In the genomic region with DNA sequence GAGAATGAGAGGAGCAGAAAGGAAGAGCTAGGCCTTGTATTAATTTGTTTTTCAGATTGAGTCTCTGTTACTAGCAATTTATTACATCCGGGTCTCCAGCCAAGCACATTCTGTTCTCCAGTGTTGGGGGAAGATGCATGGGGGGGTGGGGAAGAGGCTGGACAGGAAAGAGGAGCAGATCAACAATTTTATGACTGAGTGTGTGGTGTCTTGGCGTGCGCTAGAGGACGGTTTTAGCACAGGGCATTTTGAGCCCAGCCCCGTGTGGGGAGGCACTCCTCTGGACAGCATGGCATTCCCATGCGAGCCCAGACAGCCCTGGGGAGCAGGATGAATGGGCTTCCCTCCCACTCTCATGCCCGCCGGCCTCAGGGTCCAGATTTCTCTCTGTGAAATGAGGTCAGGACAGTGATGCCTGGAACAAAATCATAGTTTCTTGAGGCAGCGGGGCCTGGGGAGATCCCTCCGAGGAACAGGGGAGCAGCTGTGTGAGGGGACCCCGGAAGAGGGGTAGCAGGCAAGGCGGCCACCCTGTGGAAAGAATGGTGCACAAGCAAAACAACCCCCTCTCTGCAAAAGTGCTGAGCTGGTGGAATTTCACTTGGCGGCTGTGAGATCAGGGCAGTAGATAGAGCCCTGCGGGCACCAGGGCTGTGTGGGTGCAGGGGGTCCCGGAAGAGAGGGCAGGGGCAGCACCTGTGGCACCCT, we compare ENCODE assay signal across 12 cellular contexts. TPM values are rescaled to one million over a fixed set of nuclear protein-coding genes. Genes with fewer than 3 reads are reported as not detected.
A peak's percentile ranks its signal among the peaks of the same experiment; 100 is the strongest.
DNase-seq lines count a peak whose midpoint lies in the region; FAIRE-seq and TF ChIP-seq lines count a peak whose summit lies in the region.
"Had no signal": no experiment of that assay in that cellular context is flagged by ENCODE, and none has a peak within 500 bp of the region (broad histone marks: within the 10 kb centered on the region; RNA-seq: fewer than 3 reads in every experiment).

No MANE protein-coding gene starts in this region.

- H3F3A ChIP-seq in SK-N-SH (replicated peaks; ENCODE audit: insufficient read depth): no peaks in the 10 kb centered on the region

- no peaks in the 10 kb centered on the region for H4K20me1 ChIP-seq in SK-N-SH (ENCODE audit: insufficient read depth)

- no peaks in the 10 kb centered on the region for H3K27me3 ChIP-seq in SK-N-SH (ENCODE audit: insufficient read depth)
- H3K27me3 ChIP-seq: SJSA1 had no signal

- H3K4me3 Mint-ChIP-seq in chondrocyte (ENCODE audit: unreplicated experiment): no peak overlapping the region

- in situ Hi-C loops in ACHN (cut with HindIII; ENCODE audit: low pct_ligation_motif_present, low pct_unique_long_range_greater_than_20kb, low sequenced_read_pairs): no loop called here

- H3K4me1 ChIP-seq in kidney (ENCODE audit: control insufficient read depth in 1 of 2, insufficient read depth in 1 of 2, low read depth in 1 of 2, low read length in 2 of 2): peaks cover 73% of the 10 kb centered on the region in 2 donors
- peaks cover 0 to 30% of the 10 kb centered on the region in 2 experiments; a peak in 1 of 4 replicates for H3K4me1 ChIP-seq in SK-N-SH (ENCODE audit: control insufficient read depth in 1 of 2, insufficient read depth in 2 of 2, low read depth in 1 of 2, low read length in 1 of 2)

- H3K27me3 Mint-ChIP-seq in chondrocyte (ENCODE audit: low read depth): no peaks in the 10 kb centered on the region

- no peaks in the 10 kb centered on the region for H3K9me2 ChIP-seq in SK-N-SH

- no peak overlapping the region for H3K4me2 ChIP-seq in SK-N-SH

- H2AFZ ChIP-seq in SK-N-SH (ENCODE audit: low read depth): no peak overlapping the region

- H3K4me1 Mint-ChIP-seq in chondrocyte (ENCODE audit: low read depth): peaks cover 10% of the 10 kb centered on the region

- H3K79me2 ChIP-seq in SK-N-SH (ENCODE audit: insufficient read depth): no peaks in the 10 kb centered on the region; the same call in 1 of the 2 replicates

- peak overlapping the region; percentile 38 for H3K27ac Mint-ChIP-seq in chondrocyte (ENCODE audit: unreplicated experiment)

- DNase-seq in ELR (ENCODE audit: low read depth) (peak; percentile 24), chondrocyte (ENCODE audit: low spot score) (peak; percentile 72), kidney (peak; percentile 90), retina (peak; percentile 60), SK-N-SH (no peak), DMS53 (lab: John Stamatoyannopoulos, UW) (no peak), ACHN (no peak)
- DNase-seq in stimulated activated CD4-positive, alpha-beta T cell treated with anti-CD3 and anti-CD28 coated beads, Interleukin-2, amount 100 ng/mL, for 48 hours: no peak
- DNase-seq: NCI-H1092; stimulated activated naive CD4-positive, alpha-beta T cell treated with Interleukin-2 at 50 U/mL for 16 hours had no signal

- H3K9me3 Mint-ChIP-seq in chondrocyte (ENCODE audit: low read depth): no peaks in the 10 kb centered on the region

- TF ChIP-seq CTCF in chondrocyte (IDR thresholded peaks at IDR 0.05) (no peak), kidney (IDR thresholded peaks at IDR 0.05; ENCODE audit: borderline replicate concordance, extremely low read depth, insufficient read depth) (no peak), SK-N-SH (IDR thresholded peaks at IDR 0.05) (no peak)

- intact Hi-C loops in kidney (cut with DNase I): no loop called here

- FAIRE-seq in kidney (lab: Jason Lieb, UNC): no peak
- FAIRE-seq: endometrium had no signal

- 82% methylated on average over 14 of the region's 15 CpGs for WGBS in SK-N-SH (ENCODE audit: low lambda C conversion rate)

- H3K27ac ChIP-seq in kidney (ENCODE audit: low read depth in 2 of 2, low read length in 2 of 2) (peak overlapping the region; percentile 38 to 71), SK-N-SH (ENCODE audit: low read depth in 2 of 2, low read length in 1 of 2) (no peak overlapping the region)
- H3K27ac ChIP-seq: SJSA1 had no signal

- CTCF ChIA-PET in SK-N-SH (lab: Yijun Ruan, JAX): interaction anchor here (1.0 kb wide), 1 partner anchor 63 kb away, joined by 4 read pairs; no protein-coding TSS in a partner anchor

- peak overlapping the region in 1 of 2 donors; percentile 78 for H3K9ac ChIP-seq in kidney (ENCODE audit: low read length in 2 of 2)
- no peak overlapping the region for H3K9ac ChIP-seq in SK-N-SH

- POLR2A ChIA-PET in SK-N-SH (lab: Yijun Ruan, JAX): no interaction called here

- TF ChIP-seq EP300 in SK-N-SH (IDR thresholded peaks at IDR 0.05; ENCODE audit: borderline replicate concordance in 1 of 2, low read depth in 1 of 2, low read length in 1 of 2): no peak

- H3K4me3 ChIP-seq in kidney (ENCODE audit: low read length in 2 of 2) (peak overlapping the region in 1 of 2 donors; percentile 26), SK-N-SH (ENCODE audit: low read depth in 2 of 2, low read length in 1 of 2) (no peak overlapping the region)
- H3K4me3 ChIP-seq: SJSA1 had no signal

- H3K36me3 Mint-ChIP-seq in chondrocyte (ENCODE audit: low read depth): no peaks in the 10 kb centered on the region

- no peak for TF ChIP-seq RAD21 in SK-N-SH (IDR thresholded peaks at IDR 0.05; ENCODE audit: low read length)

- H3K9me3 ChIP-seq in kidney (ENCODE audit: control insufficient read depth in 1 of 2, low read length in 2 of 2): no peaks in the 10 kb centered on the region
- no peaks in the 10 kb centered on the region for H3K9me3 ChIP-seq in SK-N-SH
- H3K9me3 ChIP-seq: SJSA1 had no signal

- H3K36me3 ChIP-seq in kidney (ENCODE audit: control insufficient read depth in 1 of 2, insufficient read depth in 2 of 2, low read length in 2 of 2) (no peaks in the 10 kb centered on the region), SK-N-SH (replicated peaks in 1 of 2; ENCODE audit: control insufficient read depth in 1 of 2, insufficient read depth in 2 of 2, low read length in 1 of 2) (no peaks in the 10 kb centered on the region)
- H3K36me3 ChIP-seq: SJSA1 had no signal

TF ChIP-seq in SK-N-SH, 30 proteins besides CTCF, POLR2A, EP300 and RAD21:
- TF ChIP-seq, protein P1, sequence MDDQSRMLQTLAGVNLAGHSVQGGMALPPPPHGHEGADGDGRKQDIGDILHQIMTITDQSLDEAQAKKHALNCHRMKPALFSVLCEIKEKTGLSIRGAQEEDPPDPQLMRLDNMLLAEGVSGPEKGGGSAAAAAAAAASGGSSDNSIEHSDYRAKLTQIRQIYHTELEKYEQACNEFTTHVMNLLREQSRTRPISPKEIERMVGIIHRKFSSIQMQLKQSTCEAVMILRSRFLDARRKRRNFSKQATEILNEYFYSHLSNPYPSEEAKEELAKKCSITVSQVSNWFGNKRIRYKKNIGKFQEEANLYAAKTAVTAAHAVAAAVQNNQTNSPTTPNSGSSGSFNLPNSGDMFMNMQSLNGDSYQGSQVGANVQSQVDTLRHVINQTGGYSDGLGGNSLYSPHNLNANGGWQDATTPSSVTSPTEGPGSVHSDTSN (IDR thresholded peaks at IDR 0.05): no peak
- TF ChIP-seq CHD2 (IDR thresholded peaks at IDR 0.05; ENCODE audit: low read length, partially characterized antibody) (no peak), MEF2A (IDR thresholded peaks at IDR 0.05; ENCODE audit: borderline replicate concordance, low read depth) (no peak), MXI1 (IDR thresholded peaks at IDR 0.05; ENCODE audit: low read depth, low read length) (no peak), GABPA (IDR thresholded peaks at IDR 0.05; ENCODE audit: low read depth) (no peak), YY1 (IDR thresholded peaks at IDR 0.05; ENCODE audit: low read depth) (no peak), ELF1 (IDR thresholded peaks at IDR 0.05) (no peak), FOXJ3 (CRISPR knock-in tag; IDR thresholded peaks at IDR 0.05) (no peak), SIN3A (IDR thresholded peaks at IDR 0.05; ENCODE audit: borderline replicate concordance, low read depth, low read length) (no peak), RFX5 (IDR thresholded peaks at IDR 0.05; ENCODE audit: low read length) (no peak), SMC3 (IDR thresholded peaks at IDR 0.05; ENCODE audit: low read depth, low read length) (no peak)
- TF ChIP-seq, protein P2, sequence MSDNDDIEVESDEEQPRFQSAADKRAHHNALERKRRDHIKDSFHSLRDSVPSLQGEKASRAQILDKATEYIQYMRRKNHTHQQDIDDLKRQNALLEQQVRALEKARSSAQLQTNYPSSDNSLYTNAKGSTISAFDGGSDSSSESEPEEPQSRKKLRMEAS (IDR thresholded peaks at IDR 0.05; ENCODE audit: low read depth): no peak

RNA-seq across cellular contexts. Expression of a gene that starts 16.3 kb away (rescaled TPM):
- total RNA-seq in chondrocyte (3.6 to 9.1 TPM (median 7.6 TPM) in 3 replicates), kidney (55.2 TPM)
- polyA plus RNA-seq in kidney (ENCODE audit: insufficient read depth, low read depth, low replicate concordance) (23.9 TPM), SK-N-SH (2012; rRNA removed) (7.2 and 10.6 TPM in 2 replicates)
- 4.4 and 6.1 TPM in 2 replicates for polyA plus RNA-seq in SK-N-SH (2012; cell fraction: cytosol; rRNA removed)
- 21.8 and 23.2 TPM in 2 replicates for polyA plus RNA-seq in SK-N-SH (2012; cell fraction: nucleus; rRNA removed)

Comparison
In these comparisons a context has a peak if more than half of its experiments do, and no peak if none do; other contexts are left out.
1. DNase-seq: peak in ELR (single experiment), chondrocyte (single experiment), kidney (single experiment) and retina (single experiment); none in SK-N-SH (single experiment), DMS53 (single experiment), stimulated activated CD4-positive, alpha-beta T cell treated with anti-CD3 and anti-CD28 coated beads, Interleukin-2, amount 100 ng/mL, for 48 hours (0 of 2) and ACHN (single experiment).
2. H3K27ac ChIP-seq: peak in kidney (2 of 2); none in SK-N-SH (0 of 2).